In genomic region chr18:67425724-67426123, GRCh38 we compare ENCODE assay signal across 1 cellular context.
TF ChIP-seq lines count a peak whose summit lies in the region.

No MANE protein-coding gene starts in this region.

TF ChIP-seq in SK-N-SH, 30 proteins besides CTCF, POLR2A, EP300 and RAD21 (continued from another document):
- TF ChIP-seq USF1 (IDR thresholded peaks at IDR 0.05; ENCODE audit: borderline replicate concordance, low read depth) (no peak), SIN3A (IDR thresholded peaks at IDR 0.05; ENCODE audit: borderline replicate concordance, low read depth, low read length) (no peak), MAX (IDR thresholded peaks at IDR 0.05; ENCODE audit: low read depth) (peak; percentile 63; the same call in 1 of the 2 replicates), NFIC (IDR thresholded peaks at IDR 0.05; ENCODE audit: borderline replicate concordance) (peak; percentile 92), SMC3 (IDR thresholded peaks at IDR 0.05; ENCODE audit: low read depth, low read length) (no peak), MEF2A (IDR thresholded peaks at IDR 0.05; ENCODE audit: borderline replicate concordance, low read depth) (peak; percentile 72; the same call in 1 of the 2 replicates), GABPA (IDR thresholded peaks at IDR 0.05; ENCODE audit: low read depth) (no peak), JUND (IDR thresholded peaks at IDR 0.05) (peak; percentile 97), RCOR1 (IDR thresholded peaks at IDR 0.05; ENCODE audit: low read length) (no peak), TEAD4 (IDR thresholded peaks at IDR 0.05; ENCODE audit: borderline replicate concordance, insufficient read depth) (peak; percentile 82)
